Comparison of ENCODE assay signal across 10 cellular contexts in genomic region chr16:24978370-24978914, GRCh38. TPM values are rescaled to one million over a fixed set of nuclear protein-coding genes. Genes with fewer than 3 reads are reported as not detected.
DNase-seq lines count a peak whose midpoint lies in the region; ATAC-seq and TF ChIP-seq lines count a peak whose summit lies in the region.
"Had no signal": no experiment of that assay in that cellular context is flagged by ENCODE, and none has a peak within 500 bp of the region (broad histone marks: within the 10 kb centered on the region; RNA-seq: fewer than 3 reads in every experiment).

No MANE protein-coding gene starts in this region.

- peak overlapping the region; percentile 76 to 89 for H3K27ac ChIP-seq in coronary artery
- H3K27ac ChIP-seq in sigmoid colon = peak overlapping the region in 3 of 4 donors; percentile 38 to 54 (median 44)
- H3K27ac ChIP-seq: PC-9 had no signal

- WGBS in sigmoid colon, 2 donors = 71 to 86% methylated on average over 8 of the region's 8 CpGs

- DNase-seq in GM12865 (ENCODE audit: low read depth) (peak; percentile 71), coronary artery (ENCODE audit: low spot score) (no peak), sigmoid colon (no peak)
- DNase-seq: MV-4-11, PC-9 had no signal

- peaks cover 0 to 41% (median 38%) of the 10 kb centered on the region in 4 donors for H3K4me1 ChIP-seq in sigmoid colon

- no peaks in the 10 kb centered on the region for H3K27me3 ChIP-seq in sigmoid colon

- intact Hi-C loops in sigmoid colon (cut with DNase I) = no loop called here

- ATAC-seq in HG03460 (IDR thresholded peaks at IDR 0.05; ENCODE audit: unreplicated experiment) = peak; percentile 41
- no peak for ATAC-seq in activated CD4-positive, CD25-positive, alpha-beta regulatory T cell treated with anti-CD3 and anti-CD28 coated beads, Interleukin-2, amount 50 U/mL, for 24 hours
- no peak for ATAC-seq in GM18519 (IDR thresholded peaks at IDR 0.05; ENCODE audit: low FRiP score, unreplicated experiment)
- ATAC-seq in HG02798 (IDR thresholded peaks at IDR 0.05; ENCODE audit: poor library complexity, unreplicated experiment) = no peak
- ATAC-seq in GM18502 (IDR thresholded peaks at IDR 0.05; ENCODE audit: poor library complexity, unreplicated experiment) = no peak

- no peaks in the 10 kb centered on the region for H3K9me3 ChIP-seq in sigmoid colon

- H3K4me3 ChIP-seq in GM12865 (ENCODE audit: low read depth, low read length) = no peak overlapping the region
- peak overlapping the region; percentile 31 for H3K4me3 ChIP-seq in coronary artery
- H3K4me3 ChIP-seq in sigmoid colon = no peak overlapping the region
- H3K4me3 ChIP-seq: PC-9 had no signal

- no peak for TF ChIP-seq POLR2A in sigmoid colon (IDR thresholded peaks at IDR 0.05)

- H3K36me3 ChIP-seq in sigmoid colon = peaks cover 0 to 41% (median 10%) of the 10 kb centered on the region in 4 donors

- TF ChIP-seq EP300 in sigmoid colon (IDR thresholded peaks at IDR 0.05) = no peak

- TF ChIP-seq CTCF in GM12865 (IDR thresholded peaks at IDR 0.05; ENCODE audit: insufficient read depth, low read depth, low read length, missing control alignments) (no peak), coronary artery (IDR thresholded peaks at IDR 0.05) (no peak), sigmoid colon (IDR thresholded peaks at IDR 0.05) (no peak)

RNA-seq across cellular contexts. Expression of gene ARHGAP17, which starts 36.7 kb away (rescaled TPM):
- total RNA-seq in sigmoid colon = 10 to 100 TPM; 27.1 to 44.3 (median 35.5) TPM
- polyA plus RNA-seq in sigmoid colon = 10 to 100 TPM; 46.8 to 55.6 (median 50.6) TPM
